In the genomic region with DNA sequence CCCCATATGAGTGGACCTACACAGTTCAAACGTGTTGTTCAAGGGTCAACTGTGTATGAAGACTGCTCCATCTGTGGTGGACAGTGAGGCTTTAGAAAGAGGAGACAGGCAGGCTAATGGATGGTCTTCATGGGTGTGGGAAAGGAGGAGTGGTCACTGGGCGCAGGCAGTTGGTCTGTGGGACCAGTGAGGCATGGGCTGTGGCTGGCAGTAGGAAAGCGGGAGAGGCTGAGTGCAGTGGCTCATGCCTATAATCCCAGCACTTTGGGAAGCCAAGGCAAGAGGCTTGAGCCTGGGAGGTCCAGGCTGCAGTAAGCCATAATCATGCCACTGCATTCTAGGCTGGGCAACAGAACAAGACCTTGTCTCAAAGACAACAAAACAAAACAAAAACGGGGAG, we compare ENCODE assay signal across 11 cellular contexts. TPM values are rescaled to one million over a fixed set of nuclear protein-coding genes. Genes with fewer than 3 reads are reported as not detected.
DNase-seq lines count a peak whose midpoint lies in the region; ATAC-seq and TF ChIP-seq lines count a peak whose summit lies in the region.
"Had no signal": no experiment of that assay in that cellular context is flagged by ENCODE, and none has a peak within 500 bp of the region (broad histone marks: within the 10 kb centered on the region; RNA-seq: fewer than 3 reads in every experiment).

No MANE protein-coding gene starts in this region.

- DNase-seq in right cardiac atrium (peak in 2 of 3 donors; percentile 16 to 38), Right ventricle myocardium inferior (ENCODE audit: missing footprints) (no peak), vagina (ENCODE audit: extremely low spot score in 2 of 2) (no peak), PC-3 (no peak), Peyer's patch (no peak)
- no peak for DNase-seq in naive thymus-derived CD4-positive, alpha-beta T cell
- DNase-seq: activated effector memory CD4-positive, alpha-beta T cell treated with anti-CD3 and anti-CD28 coated beads, Interleukin-2, amount 50 U/mL, for 16 hours; stimulated activated CD4-positive, alpha-beta T cell treated with anti-CD3 and anti-CD28 coated beads, Interleukin-15, amount 100 ng/mL, for 24 hours had no signal

- intact Hi-C loops in right cardiac atrium (cut with DNase I) (no loop called here), Right ventricle myocardium inferior (cut with DNase I) (no loop called here), vagina (cut with DNase I) (no loop called here), PC-3 (cut with micrococcal nuclease) (no loop called here)
- intact Hi-C loops in naive thymus-derived CD4-positive, alpha-beta T cell (cut with micrococcal nuclease) = no loop called here

- TF ChIP-seq CTCF in vagina (IDR thresholded peaks at IDR 0.05) (no peak), PC-3 (conservative IDR thresholded peaks at IDR 0.05; ENCODE audit: low read depth, low read length) (no peak), Peyer's patch (IDR thresholded peaks at IDR 0.05) (no peak)

- H3K27ac ChIP-seq in right cardiac atrium (ENCODE audit: low read length) (no peak overlapping the region), vagina (peak overlapping the region; percentile 99), PC-3 (ENCODE audit: low read length) (no peak overlapping the region), Peyer's patch (no peak overlapping the region)
- H3K27ac ChIP-seq in naive thymus-derived CD4-positive, alpha-beta T cell (ENCODE audit: low read depth, low read length) = no peak overlapping the region

- H2AFZ ChIP-seq in PC-3 (ENCODE audit: low read length) = no peak overlapping the region

- no peaks in the 10 kb centered on the region for H3K27me3 Mint-ChIP-seq in activated T-helper 17 cell treated with anti-CD3 and anti-CD28 coated beads, Interleukin-2, amount 50 U/mL, for 72 hours
- peaks cover 0 to 9% (median 0%) of the 10 kb centered on the region in 5 donors for H3K27me3 Mint-ChIP-seq in naive thymus-derived CD4-positive, alpha-beta T cell

- no peaks in the 10 kb centered on the region for H3K9me2 ChIP-seq in PC-3 (replicated peaks; ENCODE audit: low read length)

- H3K36me3 ChIP-seq in naive thymus-derived CD4-positive, alpha-beta T cell (ENCODE audit: control insufficient read depth in 2 of 3, insufficient read depth in 3 of 3, low read length in 3 of 3) = no peaks in the 10 kb centered on the region
- H3K36me3 ChIP-seq in vagina (peaks cover 0 to under 1% of the 10 kb centered on the region in 2 donors), PC-3 (ENCODE audit: low read depth, low read length) (no peaks in the 10 kb centered on the region), Peyer's patch (peaks cover 0 to 3% (median 0%) of the 10 kb centered on the region in 3 donors)

- peaks cover 12% of the 10 kb centered on the region for H3K4me1 Mint-ChIP-seq in activated T-helper 17 cell treated with anti-CD3 and anti-CD28 coated beads, Interleukin-2, amount 50 U/mL, for 72 hours
- peaks cover 21 to 44% (median 37%) of the 10 kb centered on the region in 7 donors for H3K4me1 Mint-ChIP-seq in naive thymus-derived CD4-positive, alpha-beta T cell

- H4K20me1 ChIP-seq in PC-3 (ENCODE audit: low read length) = peaks cover 29% of the 10 kb centered on the region

- POLR2A ChIA-PET in naive thymus-derived CD4-positive, alpha-beta T cell (lab: Charles Lee) = no interaction called here
- POLR2A ChIA-PET in PC-3 (lab: Charles Lee; ENCODE audit: unreplicated experiment) = no interaction called here

- peaks cover 38% of the 10 kb centered on the region for H3K36me3 Mint-ChIP-seq in activated T-helper 17 cell treated with anti-CD3 and anti-CD28 coated beads, Interleukin-2, amount 50 U/mL, for 72 hours (ENCODE audit: low read depth)
- H3K36me3 Mint-ChIP-seq in naive thymus-derived CD4-positive, alpha-beta T cell = peaks cover 0 to 2% (median 0%) of the 10 kb centered on the region in 5 donors

- WGBS in right cardiac atrium = 74% methylated on average over 4 of the region's 4 CpGs

- H3K9me3 ChIP-seq in right cardiac atrium (ENCODE audit: control insufficient read depth, low read length) = no peaks in the 10 kb centered on the region
- H3K9me3 ChIP-seq in naive thymus-derived CD4-positive, alpha-beta T cell (ENCODE audit: control insufficient read depth in 2 of 3, low read length in 3 of 3) = no peaks in the 10 kb centered on the region
- H3K9me3 ChIP-seq in vagina = no peaks in the 10 kb centered on the region
- no peaks in the 10 kb centered on the region for H3K9me3 ChIP-seq in PC-3 (ENCODE audit: low read length)
- H3K9me3 ChIP-seq in Peyer's patch = no peaks in the 10 kb centered on the region

- no peaks in the 10 kb centered on the region for H3K9me3 Mint-ChIP-seq in activated T-helper 17 cell treated with anti-CD3 and anti-CD28 coated beads, Interleukin-2, amount 50 U/mL, for 72 hours
- H3K9me3 Mint-ChIP-seq in naive thymus-derived CD4-positive, alpha-beta T cell = peaks cover 0 to 3% (median 0%) of the 10 kb centered on the region in 11 donors

- H3K4me1 ChIP-seq in right cardiac atrium (ENCODE audit: control insufficient read depth, insufficient read depth, low read length) = peaks cover 32% of the 10 kb centered on the region
- peaks cover 21 to 22% of the 10 kb centered on the region in 2 donors for H3K4me1 ChIP-seq in naive thymus-derived CD4-positive, alpha-beta T cell (ENCODE audit: control insufficient read depth in 2 of 2, insufficient read depth in 2 of 2, low read length in 2 of 2)
- peaks cover 44% of the 10 kb centered on the region for H3K4me1 ChIP-seq in vagina
- H3K4me1 ChIP-seq in PC-3 (ENCODE audit: insufficient read depth, low read length) = peaks cover 27% of the 10 kb centered on the region
- peaks cover 0 to 45% (median 18%) of the 10 kb centered on the region in 4 donors for H3K4me1 ChIP-seq in Peyer's patch

- no peaks in the 10 kb centered on the region for H3F3A ChIP-seq in PC-3 (ENCODE audit: low read length, unreplicated experiment)

- H3K27me3 ChIP-seq in right cardiac atrium (ENCODE audit: control insufficient read depth, insufficient read depth) (no peaks in the 10 kb centered on the region), vagina (no peaks in the 10 kb centered on the region), PC-3 (ENCODE audit: low read length) (no peaks in the 10 kb centered on the region), Peyer's patch (no peaks in the 10 kb centered on the region)
- no peaks in the 10 kb centered on the region for H3K27me3 ChIP-seq in naive thymus-derived CD4-positive, alpha-beta T cell (ENCODE audit: control insufficient read depth in 2 of 2, insufficient read depth in 2 of 2, low read length in 2 of 2)

- H3K4me3 ChIP-seq in right cardiac atrium (ENCODE audit: low read length) (no peak overlapping the region), vagina (no peak overlapping the region), PC-3 (ENCODE audit: low read length) (no peak overlapping the region), Peyer's patch (no peak overlapping the region)
- H3K4me3 ChIP-seq in naive thymus-derived CD4-positive, alpha-beta T cell (ENCODE audit: low read length) = no peak overlapping the region

- ATAC-seq in right cardiac atrium (no peak), Right ventricle myocardium inferior (no peak), PC-3 (no peak), HG03442 (IDR thresholded peaks at IDR 0.05; ENCODE audit: unreplicated experiment) (no peak)
- no peak for ATAC-seq in activated T-helper 17 cell treated with anti-CD3 and anti-CD28 coated beads, Interleukin-2, amount 50 U/mL, for 72 hours (replicated peaks)
- ATAC-seq in naive thymus-derived CD4-positive, alpha-beta T cell = no peak

- no TSS peak for BruUV-seq in PC-3 (replicated peaks; lab: Mats Ljungman, UMichigan)

- H3K79me2 ChIP-seq in PC-3 (ENCODE audit: low read length) = peaks cover 23% of the 10 kb centered on the region; the same call in 1 of the 2 replicates

- peak overlapping the region; percentile 99 for H3K4me3 Mint-ChIP-seq in activated T-helper 17 cell treated with anti-CD3 and anti-CD28 coated beads, Interleukin-2, amount 50 U/mL, for 72 hours
- H3K4me3 Mint-ChIP-seq in naive thymus-derived CD4-positive, alpha-beta T cell = peak overlapping the region; percentile 49 to 98 (median 94)

- no peak overlapping the region for H3K9ac ChIP-seq in PC-3 (ENCODE audit: low read length)

- no peak for TF ChIP-seq POLR2A in vagina (IDR thresholded peaks at IDR 0.05)
- no peak for TF ChIP-seq POLR2A in Peyer's patch (IDR thresholded peaks at IDR 0.05)

- H3K27ac Mint-ChIP-seq in activated T-helper 17 cell treated with anti-CD3 and anti-CD28 coated beads, Interleukin-2, amount 50 U/mL, for 72 hours = peak overlapping the region; percentile 69
- H3K27ac Mint-ChIP-seq in naive thymus-derived CD4-positive, alpha-beta T cell = peak overlapping the region; percentile 39 to 100 (median 99)

- CTCF ChIA-PET in naive thymus-derived CD4-positive, alpha-beta T cell (lab: Charles Lee) = interaction anchor here (2.1 kb wide), 1 partner anchor 23 kb away, joined by 16 read pairs; no protein-coding TSS in a partner anchor
- CTCF ChIA-PET in PC-3 (lab: Charles Lee) = no interaction called here

- H3K4me2 ChIP-seq in PC-3 (ENCODE audit: low read length) = no peak overlapping the region

RNA-seq across cellular contexts. Expression of a gene that starts 2.0 kb away (rescaled TPM):
- total RNA-seq in right cardiac atrium (100 to 1,000 TPM in 2 of 4 donors, 10 to 100 TPM in 2; 50.2 to 238 (median 85.2) TPM), Right ventricle myocardium inferior (40.6 TPM), vagina (465 TPM), PC-3 (2014; rRNA removed) (90.7 and 110 TPM in 2 replicates), Peyer's patch (100 to 1,000 TPM in 1 of 4 donors, 10 to 100 TPM in 2, 1 to 10 TPM in 1; 3.9 to 265 (median 42.2) TPM)
- polyA plus RNA-seq in right cardiac atrium = 417 TPM
- 10 to 100 TPM in 1 of 2 donors, 1 to 10 TPM in 1; 9.9 to 47.6 TPM for total RNA-seq in activated T-helper 17 cell treated with anti-CD3 and anti-CD28 coated beads, Interleukin-2, amount 50 U/mL, for 72 hours
- total RNA-seq in naive thymus-derived CD4-positive, alpha-beta T cell = 100 to 1,000 TPM in 2 of 5 experiments, 1 to 10 TPM in 1, under 1 TPM in 2; 0.89 to 279 (median 7.1) TPM
- 1 to 10 TPM in 1 of 2 donors, under 1 TPM in 1; 0.28 to 1.1 TPM for polyA plus RNA-seq in naive thymus-derived CD4-positive, alpha-beta T cell

RNA-seq across cellular contexts. Expression of a gene that starts 20.5 kb away (rescaled TPM):
- total RNA-seq in right cardiac atrium = 10 to 100 TPM; 24.8 to 30.2 (median 26.9) TPM
- polyA plus RNA-seq in right cardiac atrium = 33.0 TPM
- total RNA-seq in Right ventricle myocardium inferior = 24.9 TPM
- total RNA-seq in activated T-helper 17 cell treated with anti-CD3 and anti-CD28 coated beads, Interleukin-2, amount 50 U/mL, for 72 hours = 10 to 100 TPM; 27.6 to 31.1 TPM
- total RNA-seq in naive thymus-derived CD4-positive, alpha-beta T cell = 10 to 100 TPM; 20.7 to 39.7 (median 34.3) TPM
- polyA plus RNA-seq in naive thymus-derived CD4-positive, alpha-beta T cell = 10 to 100 TPM; 20.9 to 30.9 TPM
- total RNA-seq in vagina = 27.7 TPM
- 110 and 167 TPM in 2 replicates for total RNA-seq in PC-3 (2014; rRNA removed)
- total RNA-seq in Peyer's patch = 10 to 100 TPM; 31.5 to 39.6 (median 33.9) TPM

RNA-seq across cellular contexts. Expression of a gene that starts 30.2 kb away (rescaled TPM):
- total RNA-seq in right cardiac atrium (under 1 TPM in 3 of 4 donors, not detected in 1; 0.31 to 0.95 (median 0.44) TPM), Right ventricle myocardium inferior (0.16 TPM), vagina (1.5 TPM), PC-3 (2014; rRNA removed) (not detected in 2 replicates), Peyer's patch (1 to 10 TPM in 2 of 4 donors, not detected in 2; 1.4 to 6.6 TPM)
- polyA plus RNA-seq in right cardiac atrium = 0.61 TPM
- total RNA-seq in activated T-helper 17 cell treated with anti-CD3 and anti-CD28 coated beads, Interleukin-2, amount 50 U/mL, for 72 hours = not detected
- under 1 TPM in 2 of 5 experiments, not detected in 3; 0.24 to 0.27 TPM for total RNA-seq in naive thymus-derived CD4-positive, alpha-beta T cell
- polyA plus RNA-seq in naive thymus-derived CD4-positive, alpha-beta T cell = not detected
- total RNA-seq: M059J had no signal

RNA-seq across cellular contexts. Expression of a gene that starts 42.5 kb away (rescaled TPM):
- total RNA-seq in right cardiac atrium (10 to 100 TPM; 20.8 to 39.3 (median 30.0) TPM), Right ventricle myocardium inferior (20.3 TPM), vagina (47.1 TPM), PC-3 (2014; rRNA removed) (0.29 and 0.58 TPM in 2 replicates), Peyer's patch (100 to 1,000 TPM in 1 of 4 donors, 10 to 100 TPM in 1, 1 to 10 TPM in 2; 1.2 to 112 (median 16.2) TPM)
- 30.3 TPM for polyA plus RNA-seq in right cardiac atrium
- total RNA-seq in activated T-helper 17 cell treated with anti-CD3 and anti-CD28 coated beads, Interleukin-2, amount 50 U/mL, for 72 hours = 10 to 100 TPM in 1 of 2 donors, 1 to 10 TPM in 1; 3.5 to 26.3 TPM
- total RNA-seq in naive thymus-derived CD4-positive, alpha-beta T cell = 100 to 1,000 TPM in 2 of 5 experiments, 10 to 100 TPM in 2, 1 to 10 TPM in 1; 5.6 to 501 (median 33.7) TPM
- polyA plus RNA-seq in naive thymus-derived CD4-positive, alpha-beta T cell = 1 to 10 TPM; 1.1 to 1.3 TPM

Comparison
In these comparisons a context has a peak if more than half of its experiments do, and no peak if none do; other contexts are left out.
1. DNase-seq: peak in right cardiac atrium (2 of 3); none in Right ventricle myocardium inferior (single experiment), naive thymus-derived CD4-positive, alpha-beta T cell (0 of 9), vagina (0 of 2), PC-3 (single experiment) and Peyer's patch (0 of 3).